Comparison of ENCODE assay signal across 12 cellular contexts in the genomic region with DNA sequence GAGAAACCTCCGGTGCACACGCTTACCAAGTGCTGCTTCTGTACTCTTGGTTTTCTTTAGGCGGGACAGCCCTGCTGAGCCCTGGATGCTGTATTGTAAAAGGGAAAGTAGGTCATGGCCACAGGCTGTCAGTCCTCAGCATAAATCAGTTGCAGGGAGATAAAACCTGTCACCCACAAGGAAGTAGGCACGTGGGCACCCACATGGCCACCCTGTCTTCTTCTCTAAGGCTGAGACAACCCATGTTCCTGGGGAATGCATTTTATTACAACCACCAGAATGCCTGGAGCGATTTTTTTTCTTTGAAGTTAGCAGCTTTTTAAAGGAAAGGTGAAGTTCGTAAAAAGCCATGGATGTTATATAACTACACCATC. TPM values are rescaled to one million over a fixed set of nuclear protein-coding genes. Genes with fewer than 3 reads are reported as not detected.
DNase-seq lines count a peak whose midpoint lies in the region; TF ChIP-seq lines count a peak whose summit lies in the region.
"Had no signal": no experiment of that assay in that cellular context is flagged by ENCODE, and none has a peak within 500 bp of the region (broad histone marks: within the 10 kb centered on the region; RNA-seq: fewer than 3 reads in every experiment).

No MANE protein-coding gene starts in this region.

- TF ChIP-seq CTCF in GM20000 (IDR thresholded peaks at IDR 0.05; ENCODE audit: extremely low read depth, missing control alignments), result no peak

- DNase-seq in A172 (ENCODE audit: low spot score), result peak; percentile 39
- DNase-seq in H4 (ENCODE audit: low spot score), result peak; percentile 21
- peak; percentile 42 for DNase-seq in central memory CD4-positive, alpha-beta T cell
- peak; percentile 76 for DNase-seq in left kidney (ENCODE audit: low read depth, low spot score)
- DNase-seq in GM20000 (ENCODE audit: low spot score), result no peak
- DNase-seq in LoVo (ENCODE audit: low spot score), result no peak
- no peak for DNase-seq in NOMO-1 treated with DMSO at 0.1 percent for 48 hours (lab: John Stamatoyannopoulos, UW; ENCODE audit: unreplicated experiment)
- DNase-seq in stimulated activated CD4-positive, alpha-beta T cell treated with anti-CD3 and anti-CD28 coated beads, Interleukin-4, amount 100 ng/mL, for 1 hour, result no peak
- DNase-seq: activated T-cell treated with anti-CD3 and anti-CD28 coated beads, Interleukin-2, amount 50 U/mL, for 48 hours; NCI-H1105; SIG-M5 had no signal

RNA-seq across cellular contexts. Expression of a gene that starts 59.3 kb away (rescaled TPM):
- not detected in 2 replicates for total RNA-seq in A172 (2014; rRNA removed; shearing (Covaris generic))
- not detected in 2 replicates for total RNA-seq in H4 (2014; rRNA removed; shearing (Covaris generic))
- total RNA-seq: endothelial cell of umbilical vein had no signal

Comparison
In these comparisons a context has a peak if more than half of its experiments do, and no peak if none do; other contexts are left out.
1. DNase-seq: peak in A172 (single experiment), H4 (single experiment), central memory CD4-positive, alpha-beta T cell (single experiment) and left kidney (single experiment); none in GM20000 (single experiment), LoVo (single experiment), NOMO-1 treated with DMSO at 0.1 percent for 48 hours (single experiment) and stimulated activated CD4-positive, alpha-beta T cell treated with anti-CD3 and anti-CD28 coated beads, Interleukin-4, amount 100 ng/mL, for 1 hour (single experiment).